Comparison of ENCODE assay signal across 8 cellular contexts in the genomic region with DNA sequence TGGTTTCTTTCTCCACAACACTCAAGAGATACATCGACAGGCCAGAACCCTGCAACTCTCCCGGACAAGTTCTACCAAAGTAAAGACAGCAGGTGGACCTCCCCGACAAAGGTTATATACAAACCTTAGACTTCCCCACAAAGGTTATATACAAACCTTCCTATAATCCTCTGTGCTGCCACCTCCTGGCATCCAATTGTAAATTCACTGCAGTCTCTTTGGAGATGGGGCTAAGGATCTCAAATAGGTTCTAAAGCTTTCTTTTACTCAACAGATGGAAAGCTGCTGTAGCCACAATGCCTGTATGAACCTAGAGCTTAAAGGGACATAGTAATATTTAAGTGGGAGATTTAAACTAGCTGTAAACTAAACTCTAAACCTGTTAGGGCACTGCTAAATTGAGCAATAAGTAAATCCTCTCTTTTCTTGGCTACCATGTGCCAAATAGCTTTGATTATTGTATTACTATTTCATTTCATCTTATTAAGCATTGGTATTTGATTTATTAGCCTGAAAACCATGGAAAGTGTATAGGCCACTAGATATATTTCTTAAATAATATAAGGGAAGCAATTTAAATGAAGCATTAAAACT. TPM values are rescaled to one million over a fixed set of nuclear protein-coding genes. Genes with fewer than 3 reads are reported as not detected.
DNase-seq lines count a peak whose midpoint lies in the region; ATAC-seq and TF ChIP-seq lines count a peak whose summit lies in the region.

No MANE protein-coding gene starts in this region.

- H3K4me3 ChIP-seq in liver (ENCODE audit: low read depth in 1 of 3, low read length in 3 of 3) (no peak overlapping the region), tibial artery (no peak overlapping the region)

- TF ChIP-seq RAD21 in Ishikawa (IDR thresholded peaks at IDR 0.05; ENCODE audit: low read depth) = peak; percentile 46; the same call in 1 of the 2 replicates
- peak; percentile 68 to 72 for TF ChIP-seq RAD21 in liver (IDR thresholded peaks at IDR 0.05)

- no peak for TF ChIP-seq EP300 in Ishikawa (IDR thresholded peaks at IDR 0.05; ENCODE audit: borderline replicate concordance)

- TF ChIP-seq CTCF in liver (IDR thresholded peaks at IDR 0.05; ENCODE audit: low read depth, low read length, missing input control) (peak; percentile 54), tibial artery (IDR thresholded peaks at IDR 0.05) (peak; percentile 50 to 55)

- H3K4me1 ChIP-seq in liver (ENCODE audit: control insufficient read depth in 4 of 4, insufficient read depth in 4 of 4, low read length in 3 of 4) = no peaks in the 10 kb centered on the region
- H3K4me1 ChIP-seq in tibial artery = no peaks in the 10 kb centered on the region

- in situ Hi-C loops in T47D (cut with HindIII; ENCODE audit: low pct_unique_long_range_greater_than_20kb, low sequenced_read_pairs) = no loop called here

- DNase-seq in activated gamma-delta T cell treated with Interleukin-2 at 50 U/mL for 16 hours = peak; percentile 43
- no peak for DNase-seq in activated gamma-delta T cell (lab: John Stamatoyannopoulos, UW)
- DNase-seq in SKM-1 treated with dmso at 0.1 percent for 144 hours (lab: John Stamatoyannopoulos, UW; ENCODE audit: unreplicated experiment) = peak; percentile 66
- peak; percentile 30 to 76 for DNase-seq in T47D (ENCODE audit: low read depth in 1 of 2, low spot score in 1 of 2)
- no peak for DNase-seq in tibial artery

- H3K27ac ChIP-seq in liver (ENCODE audit: low read depth in 1 of 2, low read length in 2 of 2) (no peak overlapping the region), tibial artery (no peak overlapping the region)

- no peaks in the 10 kb centered on the region for H3K27me3 ChIP-seq in liver (ENCODE audit: control insufficient read depth in 4 of 4, insufficient read depth in 4 of 4, low read length in 3 of 4)
- H3K27me3 ChIP-seq in tibial artery = no peaks in the 10 kb centered on the region

- H3K9me3 ChIP-seq in liver (ENCODE audit: control insufficient read depth in 4 of 4, low read length in 3 of 4) (no peaks in the 10 kb centered on the region), tibial artery (no peaks in the 10 kb centered on the region)

- peak; percentile 88 for ATAC-seq in GM21825 (IDR thresholded peaks at IDR 0.05; ENCODE audit: unreplicated experiment)

- intact Hi-C loops in tibial artery (cut with DNase I; ENCODE audit: low total_unique reads) = no loop called here

- 52% methylated on average over 3 of the region's 3 CpGs for WGBS in liver

- H3K9ac ChIP-seq in liver (ENCODE audit: low read depth in 1 of 2, low read length in 2 of 2) = no peak overlapping the region

- peaks cover 0 to 22% (median 3%) of the 10 kb centered on the region in 4 donors for H3K36me3 ChIP-seq in liver (ENCODE audit: control insufficient read depth in 4 of 4, insufficient read depth in 3 of 4, low read depth in 1 of 4, low read length in 3 of 4)
- H3K36me3 ChIP-seq in tibial artery = no peaks in the 10 kb centered on the region

TF ChIP-seq in Ishikawa, 13 proteins besides CTCF, POLR2A, EP300 and RAD21:
- TF ChIP-seq YY1 (IDR thresholded peaks at IDR 0.05; ENCODE audit: low read depth) (no peak), TEAD4 (IDR thresholded peaks at IDR 0.05) (0 out of 2 replicates have a peak, but pooled peaks have one; percentile 22)
- TF ChIP-seq, protein P1, sequence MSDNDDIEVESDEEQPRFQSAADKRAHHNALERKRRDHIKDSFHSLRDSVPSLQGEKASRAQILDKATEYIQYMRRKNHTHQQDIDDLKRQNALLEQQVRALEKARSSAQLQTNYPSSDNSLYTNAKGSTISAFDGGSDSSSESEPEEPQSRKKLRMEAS (IDR thresholded peaks at IDR 0.05) = no peak

TF ChIP-seq in liver, 16 proteins besides CTCF, POLR2A, EP300 and RAD21:
- TF ChIP-seq SP1 (IDR thresholded peaks at IDR 0.05) = no peak
- TF ChIP-seq, protein P2, sequence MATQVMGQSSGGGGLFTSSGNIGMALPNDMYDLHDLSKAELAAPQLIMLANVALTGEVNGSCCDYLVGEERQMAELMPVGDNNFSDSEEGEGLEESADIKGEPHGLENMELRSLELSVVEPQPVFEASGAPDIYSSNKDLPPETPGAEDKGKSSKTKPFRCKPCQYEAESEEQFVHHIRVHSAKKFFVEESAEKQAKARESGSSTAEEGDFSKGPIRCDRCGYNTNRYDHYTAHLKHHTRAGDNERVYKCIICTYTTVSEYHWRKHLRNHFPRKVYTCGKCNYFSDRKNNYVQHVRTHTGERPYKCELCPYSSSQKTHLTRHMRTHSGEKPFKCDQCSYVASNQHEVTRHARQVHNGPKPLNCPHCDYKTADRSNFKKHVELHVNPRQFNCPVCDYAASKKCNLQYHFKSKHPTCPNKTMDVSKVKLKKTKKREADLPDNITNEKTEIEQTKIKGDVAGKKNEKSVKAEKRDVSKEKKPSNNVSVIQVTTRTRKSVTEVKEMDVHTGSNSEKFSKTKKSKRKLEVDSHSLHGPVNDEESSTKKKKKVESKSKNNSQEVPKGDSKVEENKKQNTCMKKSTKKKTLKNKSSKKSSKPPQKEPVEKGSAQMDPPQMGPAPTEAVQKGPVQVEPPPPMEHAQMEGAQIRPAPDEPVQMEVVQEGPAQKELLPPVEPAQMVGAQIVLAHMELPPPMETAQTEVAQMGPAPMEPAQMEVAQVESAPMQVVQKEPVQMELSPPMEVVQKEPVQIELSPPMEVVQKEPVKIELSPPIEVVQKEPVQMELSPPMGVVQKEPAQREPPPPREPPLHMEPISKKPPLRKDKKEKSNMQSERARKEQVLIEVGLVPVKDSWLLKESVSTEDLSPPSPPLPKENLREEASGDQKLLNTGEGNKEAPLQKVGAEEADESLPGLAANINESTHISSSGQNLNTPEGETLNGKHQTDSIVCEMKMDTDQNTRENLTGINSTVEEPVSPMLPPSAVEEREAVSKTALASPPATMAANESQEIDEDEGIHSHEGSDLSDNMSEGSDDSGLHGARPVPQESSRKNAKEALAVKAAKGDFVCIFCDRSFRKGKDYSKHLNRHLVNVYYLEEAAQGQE (IDR thresholded peaks at IDR 0.05) = no peak
- no peak for TF ChIP-seq JUND (IDR thresholded peaks at IDR 0.05)
- no peak for TF ChIP-seq YY1 (IDR thresholded peaks at IDR 0.05)
- TF ChIP-seq, protein P1 (IDR thresholded peaks at IDR 0.05) = no peak
- TF ChIP-seq FOXA1 (IDR thresholded peaks at IDR 0.05) = no peak
- no peak for TF ChIP-seq FOXA2 (IDR thresholded peaks at IDR 0.05)
- no peak for TF ChIP-seq RXRA (IDR thresholded peaks at IDR 0.05)
- TF ChIP-seq, protein P3, sequence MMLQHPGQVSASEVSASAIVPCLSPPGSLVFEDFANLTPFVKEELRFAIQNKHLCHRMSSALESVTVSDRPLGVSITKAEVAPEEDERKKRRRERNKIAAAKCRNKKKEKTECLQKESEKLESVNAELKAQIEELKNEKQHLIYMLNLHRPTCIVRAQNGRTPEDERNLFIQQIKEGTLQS (IDR thresholded peaks at IDR 0.05) = no peak
- TF ChIP-seq NR2F2 (IDR thresholded peaks at IDR 0.05) = no peak
- no peak for TF ChIP-seq EGR1 (IDR thresholded peaks at IDR 0.05; ENCODE audit: low read depth in 2 of 2)
- TF ChIP-seq, protein P4, sequence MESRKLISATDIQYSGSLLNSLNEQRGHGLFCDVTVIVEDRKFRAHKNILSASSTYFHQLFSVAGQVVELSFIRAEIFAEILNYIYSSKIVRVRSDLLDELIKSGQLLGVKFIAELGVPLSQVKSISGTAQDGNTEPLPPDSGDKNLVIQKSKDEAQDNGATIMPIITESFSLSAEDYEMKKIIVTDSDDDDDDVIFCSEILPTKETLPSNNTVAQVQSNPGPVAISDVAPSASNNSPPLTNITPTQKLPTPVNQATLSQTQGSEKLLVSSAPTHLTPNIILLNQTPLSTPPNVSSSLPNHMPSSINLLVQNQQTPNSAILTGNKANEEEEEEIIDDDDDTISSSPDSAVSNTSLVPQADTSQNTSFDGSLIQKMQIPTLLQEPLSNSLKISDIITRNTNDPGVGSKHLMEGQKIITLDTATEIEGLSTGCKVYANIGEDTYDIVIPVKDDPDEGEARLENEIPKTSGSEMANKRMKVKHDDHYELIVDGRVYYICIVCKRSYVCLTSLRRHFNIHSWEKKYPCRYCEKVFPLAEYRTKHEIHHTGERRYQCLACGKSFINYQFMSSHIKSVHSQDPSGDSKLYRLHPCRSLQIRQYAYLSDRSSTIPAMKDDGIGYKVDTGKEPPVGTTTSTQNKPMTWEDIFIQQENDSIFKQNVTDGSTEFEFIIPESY (IDR thresholded peaks at IDR 0.05) = no peak
- no peak for TF ChIP-seq GABPA (IDR thresholded peaks at IDR 0.05 in 1 of 2, conservative IDR thresholded peaks at IDR 0.05 in 1 of 2)
- TF ChIP-seq HNF4G (IDR thresholded peaks at IDR 0.05) = no peak
- no peak for TF ChIP-seq TAF1 (conservative IDR thresholded peaks at IDR 0.05)
- TF ChIP-seq HNF4A (conservative IDR thresholded peaks at IDR 0.05) = no peak

RNA-seq across cellular contexts. Expression of a gene that starts 9.8 kb away (rescaled TPM):
- 1 to 10 TPM; 2.4 to 3.0 TPM for total RNA-seq in liver
- 1 to 10 TPM in 1 of 2 donors, under 1 TPM in 1; 0.87 to 3.1 TPM for polyA plus RNA-seq in liver

RNA-seq across cellular contexts. Expression of a gene that starts 58.5 kb away (rescaled TPM):
- total RNA-seq in liver = 100 to 1,000 TPM in 1 of 2 donors, 10 to 100 TPM in 1; 67.5 to 152 TPM
- polyA plus RNA-seq in liver = 10 to 100 TPM; 31.8 to 63.5 TPM

RNA-seq across cellular contexts. Expression of a gene that starts 58.6 kb away (rescaled TPM):
- 1 to 10 TPM in 1 of 2 donors, under 1 TPM in 1; 0.75 to 1.9 TPM for total RNA-seq in liver
- under 1 TPM; 0.42 to 0.85 TPM for polyA plus RNA-seq in liver

Comparison
In these comparisons a context has a peak if more than half of its experiments do, and no peak if none do; other contexts are left out.
1. DNase-seq: peak in activated gamma-delta T cell treated with Interleukin-2 at 50 U/mL for 16 hours (single experiment), SKM-1 treated with dmso at 0.1 percent for 144 hours (single experiment) and T47D (2 of 2); none in activated gamma-delta T cell (single experiment) and tibial artery (0 of 2).